In genomic region chr11:130282111-130282510, GRCh38 we compare ENCODE assay signal across 28 cellular contexts.
"Had no signal": no experiment of that assay in that cellular context is flagged by ENCODE, and none has a peak within 500 bp of the region (broad histone marks: within the 10 kb centered on the region; RNA-seq: fewer than 3 reads in every experiment).

No MANE protein-coding gene starts in this region.

- H3K4me3 ChIP-seq: pancreas, psoas muscle, right lobe of liver, sigmoid colon, thoracic aorta, thyroid gland, tibial nerve, upper lobe of left lung, vagina had no signal

- H3K27ac Mint-ChIP-seq: naive B cell; nephron progenitor cell; progenitor cell of endocrine pancreas; stimulated activated effector memory CD8-positive, alpha-beta T cell treated with anti-CD3 and anti-CD28 coated beads, Interleukin-12 subunit alpha, Interleukin-12 subunit beta, amount 100 ng/mL, for 72 hours; stimulated activated naive B cell treated with anti-CD40 and anti-IgM and Interleukin-4, amounts not matched to agents 10 μg/mL and 1 μg/mL and 100 μg/mL, for 72 hours; stimulated activated naive CD8-positive, alpha-beta T cell treated with anti-CD3 and anti-CD28 coated beads, Interleukin-15, Interleukin-2, amounts not matched to agents 100 ng/mL and 50 ng/mL, for 24 hours had no signal

- H3K27me3 ChIP-seq: neutrophil, pancreas, right lobe of liver, sigmoid colon, thyroid gland, tibial nerve, upper lobe of left lung, vagina had no signal

- H3K36me3 ChIP-seq: neutrophil, pancreas, right lobe of liver, sigmoid colon, thoracic aorta, thyroid gland, tibial nerve, upper lobe of left lung, vagina had no signal

- ATAC-seq: naive thymus-derived CD8-positive, alpha-beta T cell; pancreas; psoas muscle; right cardiac atrium; right lobe of liver; stimulated activated effector memory CD8-positive, alpha-beta T cell treated with anti-CD3 and anti-CD28 coated beads, Interleukin-12 subunit alpha, Interleukin-12 subunit beta, amount 100 ng/mL, for 72 hours; stimulated activated naive B cell treated with anti-CD40 and anti-IgM and Interleukin-4, amounts not matched to agents 10 μg/mL and 1 μg/mL and 100 μg/mL, for 72 hours had no signal

- H3K4me3 Mint-ChIP-seq: naive B cell; naive thymus-derived CD8-positive, alpha-beta T cell; nephron progenitor cell; neural crest cell; stimulated activated effector memory CD8-positive, alpha-beta T cell treated with anti-CD3 and anti-CD28 coated beads, Interleukin-12 subunit alpha, Interleukin-12 subunit beta, amount 100 ng/mL, for 72 hours; stimulated activated naive B cell treated with anti-CD40 and anti-IgM and Interleukin-4, amounts not matched to agents 10 μg/mL and 1 μg/mL and 100 μg/mL, for 72 hours; stimulated activated naive CD8-positive, alpha-beta T cell treated with anti-CD3 and anti-CD28 coated beads, Interleukin-15, Interleukin-2, amounts not matched to agents 100 ng/mL and 50 ng/mL, for 24 hours had no signal

- DNase-seq: naive B cell; naive thymus-derived CD8-positive, alpha-beta T cell; nephron progenitor cell; nucleus accumbens; pancreas; posterior cingulate gyrus; psoas muscle; right cardiac atrium; right lobe of liver; sigmoid colon; small intestine; stimulated activated CD4-positive, alpha-beta T cell treated with anti-CD3 and anti-CD28 coated beads, Interleukin-15, amount 100 ng/mL, for 24 hours; stimulated activated CD4-positive, alpha-beta T cell treated with anti-CD3 and anti-CD28 coated beads, Interleukin-2, amount 100 ng/mL, for 24 hours; stimulated activated CD4-positive, alpha-beta T cell treated with anti-CD3 and anti-CD28 coated beads, Interleukin-2, amount 100 ng/mL, for 48 hours; stimulated activated CD4-positive, alpha-beta T cell treated with anti-CD3 and anti-CD28 coated beads, Interleukin-4, amount 100 ng/mL, for 24 hours; stimulated activated naive B cell treated with anti-CD40 and anti-IgM and Interleukin-4, amounts not matched to agents 10 μg/mL and 1 μg/mL and 100 μg/mL, for 72 hours; stimulated activated naive CD4-positive, alpha-beta T cell treated with Interleukin-2 at 50 U/mL for 16 hours; thyroid gland; trophoblast cell; upper lobe of left lung had no signal

- H3K4me1 ChIP-seq: pancreas, psoas muscle, sigmoid colon, thyroid gland, tibial nerve, upper lobe of left lung, vagina had no signal

- H3K27me3 Mint-ChIP-seq: naive B cell; naive thymus-derived CD8-positive, alpha-beta T cell; progenitor cell of endocrine pancreas; stimulated activated naive B cell treated with anti-CD40 and anti-IgM and Interleukin-4, amounts not matched to agents 10 μg/mL and 1 μg/mL and 100 μg/mL, for 72 hours; stimulated activated naive CD8-positive, alpha-beta T cell treated with anti-CD3 and anti-CD28 coated beads, Interleukin-15, Interleukin-2, amounts not matched to agents 100 ng/mL and 50 ng/mL, for 24 hours had no signal

- H3K4me1 Mint-ChIP-seq: nephron progenitor cell had no signal

- H3K27ac ChIP-seq: neutrophil, pancreas, psoas muscle, right lobe of liver, sigmoid colon, thoracic aorta, thyroid gland, tibial nerve, upper lobe of left lung, vagina had no signal

- H3K9me3 ChIP-seq: neutrophil, pancreas, psoas muscle, right lobe of liver, sigmoid colon, thyroid gland, vagina had no signal
